In genomic region chr22:31628362-31628761, GRCh38 we compare ENCODE assay signal across 14 cellular contexts. TPM values are rescaled to one million over a fixed set of nuclear protein-coding genes. Genes with fewer than 3 reads are reported as not detected.
DNase-seq lines count a peak whose midpoint lies in the region; ATAC-seq and TF ChIP-seq lines count a peak whose summit lies in the region.
"Had no signal": no experiment of that assay in that cellular context is flagged by ENCODE, and none has a peak within 500 bp of the region (broad histone marks: within the 10 kb centered on the region; RNA-seq: fewer than 3 reads in every experiment).

No MANE protein-coding gene starts in this region.

- H3K9me3 ChIP-seq in Caco-2, result no peaks in the 10 kb centered on the region
- no peaks in the 10 kb centered on the region for H3K9me3 ChIP-seq in Panc1 (ENCODE audit: control insufficient read depth, insufficient read depth, low read depth, low read length)
- no peaks in the 10 kb centered on the region for H3K9me3 ChIP-seq in skeletal muscle satellite cell (replicated peaks; ENCODE audit: low read length)
- H3K9me3 ChIP-seq: sigmoid colon, SJSA1 had no signal

- intact Hi-C loops in Caco-2 (cut with micrococcal nuclease; ENCODE audit: unreplicated experiment), result no loop called here
- intact Hi-C loops in Panc1 (cut with micrococcal nuclease; ENCODE audit: unreplicated experiment), result no loop called here

- H3K4me3 ChIP-seq in Caco-2 (ENCODE audit: low read depth, low read length) (no peak overlapping the region), Panc1 (ENCODE audit: low read depth in 2 of 2, low read length in 2 of 2) (no peak overlapping the region), skeletal muscle satellite cell (ENCODE audit: low read length) (no peak overlapping the region)
- H3K4me3 ChIP-seq: sigmoid colon, SJSA1 had no signal

- H3K4me1 Mint-ChIP-seq in Caco-2 (ENCODE audit: low read depth, unreplicated experiment), result peaks cover 23% of the 10 kb centered on the region
- H3K4me1 Mint-ChIP-seq in central memory CD8-positive, alpha-beta T cell, result peaks cover 41% of the 10 kb centered on the region

- peak overlapping the region; percentile 34 for H3K4me2 ChIP-seq in skeletal muscle satellite cell (ENCODE audit: low read length)

- POLR2A ChIA-PET in Caco-2 (lab: Charles Lee) (no interaction called here), Panc1 (lab: Charles Lee) (no interaction called here)

- H3K36me3 ChIP-seq in Caco-2 (ENCODE audit: control insufficient read depth, insufficient read depth, low read length) (no peaks in the 10 kb centered on the region; the same call in 1 of the 2 replicates), Panc1 (ENCODE audit: control insufficient read depth, insufficient read depth, low read length) (no peaks in the 10 kb centered on the region), skeletal muscle satellite cell (ENCODE audit: insufficient read depth, low read length) (peaks cover 48% of the 10 kb centered on the region)
- H3K36me3 ChIP-seq: sigmoid colon had no signal

- peaks cover 34% of the 10 kb centered on the region for H3K36me3 Mint-ChIP-seq in Caco-2 (ENCODE audit: insufficient read depth, unreplicated experiment)
- peaks cover 35% of the 10 kb centered on the region for H3K36me3 Mint-ChIP-seq in central memory CD8-positive, alpha-beta T cell (ENCODE audit: insufficient read depth)

- H3K27me3 ChIP-seq in Caco-2 (replicated peaks; ENCODE audit: control insufficient read depth, insufficient read depth, low read length) (no peaks in the 10 kb centered on the region), Panc1 (ENCODE audit: control insufficient read depth, insufficient read depth, low read length) (no peaks in the 10 kb centered on the region), skeletal muscle satellite cell (ENCODE audit: control insufficient read depth, insufficient read depth, low read length) (no peaks in the 10 kb centered on the region)
- H3K27me3 ChIP-seq: foreskin keratinocyte, sigmoid colon, SJSA1 had no signal

- CTCF ChIA-PET in Caco-2 (lab: Charles Lee) (no interaction called here), Panc1 (lab: Charles Lee) (no interaction called here)

- ATAC-seq in Panc1 (no peak), HG03432 (IDR thresholded peaks at IDR 0.05; ENCODE audit: unreplicated experiment) (no peak)
- ATAC-seq in central memory CD8-positive, alpha-beta T cell (replicated peaks; ENCODE audit: extremely low read depth, poor library complexity, severe bottlenecking), result no peak
- ATAC-seq: foreskin keratinocyte had no signal

- no peak overlapping the region for H3K27ac ChIP-seq in Panc1 (ENCODE audit: low read length)
- H3K27ac ChIP-seq: foreskin keratinocyte, SJSA1 had no signal

- H3K4me1 ChIP-seq in Caco-2, result peaks cover 38% of the 10 kb centered on the region
- peaks cover 15% of the 10 kb centered on the region for H3K4me1 ChIP-seq in Panc1 (ENCODE audit: control insufficient read depth, insufficient read depth, low read length)
- H3K4me1 ChIP-seq in skeletal muscle satellite cell (ENCODE audit: control insufficient read depth, insufficient read depth, low read length), result peaks cover 42% of the 10 kb centered on the region
- H3K4me1 ChIP-seq: foreskin keratinocyte had no signal

- TF ChIP-seq CTCF in Caco-2 (IDR thresholded peaks at IDR 0.05; ENCODE audit: insufficient read depth in 1 of 2, low read depth in 1 of 2, low read length in 1 of 2, severe bottlenecking in 1 of 2, unreplicated experiment in 1 of 2) (no peak), Panc1 (IDR thresholded peaks at IDR 0.05) (no peak)

- no peaks in the 10 kb centered on the region for H3K27me3 Mint-ChIP-seq in Caco-2 (ENCODE audit: insufficient read depth, unreplicated experiment)
- H3K27me3 Mint-ChIP-seq in central memory CD8-positive, alpha-beta T cell, result no peaks in the 10 kb centered on the region

- H3K9ac ChIP-seq in skeletal muscle satellite cell (ENCODE audit: low read depth, low read length), result no peak overlapping the region

- no peaks in the 10 kb centered on the region for H3K9me3 Mint-ChIP-seq in Caco-2 (ENCODE audit: unreplicated experiment)
- no peaks in the 10 kb centered on the region for H3K9me3 Mint-ChIP-seq in central memory CD8-positive, alpha-beta T cell

- in situ Hi-C loops in Panc1 (cut with HindIII; ENCODE audit: low pct_unique_long_range_greater_than_20kb, low sequenced_read_pairs), result no loop called here

- H3K27ac Mint-ChIP-seq in Caco-2 (ENCODE audit: unreplicated experiment), result peak overlapping the region; percentile 76
- H3K27ac Mint-ChIP-seq in central memory CD8-positive, alpha-beta T cell (ENCODE audit: low read depth), result peak overlapping the region; percentile 77

- H3K4me3 Mint-ChIP-seq in Caco-2 (ENCODE audit: unreplicated experiment), result peak overlapping the region; percentile 80
- peak overlapping the region; percentile 36 for H3K4me3 Mint-ChIP-seq in central memory CD8-positive, alpha-beta T cell

- DNase-seq in Caco-2 (no peak), Panc1 (ENCODE audit: low read depth, low spot score) (no peak), dedifferentiated amniotic fluid mesenchymal stem cell (ENCODE audit: extremely low spot score) (no peak)
- no peak for DNase-seq in central memory CD8-positive, alpha-beta T cell (ENCODE audit: low spot score in 2 of 2)
- DNase-seq in stimulated activated naive CD4-positive, alpha-beta T cell treated with Interleukin-2 at 50 U/mL for 16 hours (lab: John Stamatoyannopoulos, UW), result no peak
- DNase-seq: foreskin keratinocyte, Karpas-422, kidney glomerular epithelial cell, NCI-H2029 treated with DMSO at 0.1 percent for 48 hours, NCI-H82, sigmoid colon had no signal

- no TSS peak for BruUV-seq in Caco-2 (replicated peaks; lab: Mats Ljungman, UMichigan)
- BruUV-seq in Panc1 (replicated peaks; lab: Mats Ljungman, UMichigan), result TSS peak; percentile 68

RNA-seq across cellular contexts. Expression of gene PISD, which starts 33.7 kb away (rescaled TPM):
- total RNA-seq in Caco-2 (2022) (56.7 and 58.7 TPM in 2 replicates), Panc1 (2021; ENCODE audit: unreplicated experiment) (33.8 TPM)
- 27.8 TPM for polyA plus RNA-seq in Panc1 (2012; ENCODE audit: insufficient read length)
- total RNA-seq in skeletal muscle satellite cell (2012; rRNA removed), result 28.4 and 44.6 TPM in 2 replicates
